In the genomic region with DNA sequence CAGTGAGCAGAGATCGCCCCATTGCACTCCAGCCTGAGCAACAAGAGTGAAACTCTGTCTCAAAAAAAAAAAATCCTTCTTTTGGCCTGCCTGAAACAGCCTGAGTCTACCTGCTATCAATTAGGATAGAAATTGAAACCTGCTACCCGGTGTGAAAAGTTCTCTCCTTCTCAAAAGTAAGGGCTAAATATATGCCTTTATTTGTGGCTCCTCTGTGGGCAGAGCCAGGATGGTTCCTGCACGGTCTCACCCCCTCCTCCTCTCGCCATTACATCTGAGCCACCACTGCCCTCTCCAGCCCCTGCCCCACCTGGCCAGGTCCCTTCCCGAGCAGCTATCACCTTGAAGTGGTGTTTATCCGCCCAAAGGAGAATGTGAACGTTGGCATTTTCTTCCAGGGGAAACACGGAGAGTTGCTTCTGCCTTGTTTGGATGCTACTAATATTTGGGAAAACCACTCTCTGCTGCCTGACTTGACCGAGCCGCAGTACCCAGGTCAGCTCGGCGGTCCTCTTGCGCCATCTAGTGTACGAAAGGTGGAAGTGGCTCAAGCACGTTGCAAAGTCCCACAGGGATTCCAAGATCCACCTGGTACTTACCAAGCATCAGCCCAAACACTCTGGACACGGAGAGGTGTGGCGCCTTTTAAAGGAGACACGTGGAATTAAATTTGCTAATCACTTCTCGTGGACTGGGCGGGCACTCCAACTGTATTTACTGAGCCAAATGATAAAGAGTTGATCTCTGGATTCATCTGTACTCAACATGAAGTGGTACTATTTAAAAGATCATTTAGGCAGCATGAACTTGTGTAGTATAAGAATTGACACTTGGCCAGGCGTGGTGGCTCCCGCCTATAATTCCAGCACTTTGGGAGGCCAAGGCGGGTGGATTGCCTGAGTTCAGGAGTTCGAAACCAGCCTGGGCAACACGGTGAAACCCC, we compare ENCODE assay signal across 8 cellular contexts. TPM values are rescaled to one million over a fixed set of nuclear protein-coding genes. Genes with fewer than 3 reads are reported as not detected.
DNase-seq lines count a peak whose midpoint lies in the region; ATAC-seq, FAIRE-seq and TF ChIP-seq lines count a peak whose summit lies in the region.

No MANE protein-coding gene starts in this region.

- H3K9ac ChIP-seq in H9 (ENCODE audit: extremely low read depth, insufficient read length, low read length) (no peak overlapping the region), astrocyte (ENCODE audit: low read length) (no peak overlapping the region)

- H3K23me2 ChIP-seq in H9 (ENCODE audit: insufficient read length, low read depth, low read length, poor library complexity, severe bottlenecking), result no peaks in the 10 kb centered on the region

- no peak overlapping the region for H4K91ac ChIP-seq in H9 (ENCODE audit: insufficient read length, low read depth, low read length)

- H3K4ac ChIP-seq in H9 (ENCODE audit: low read depth, low read length), result no peak overlapping the region

- H3K79me1 ChIP-seq in H9 (ENCODE audit: insufficient read depth, low read depth, low read length, poor library complexity, severe bottlenecking), result no peaks in the 10 kb centered on the region

- H3K27me3 Mint-ChIP-seq in H9 (ENCODE audit: low read depth), result no peaks in the 10 kb centered on the region; the same call in 1 of the 2 replicates
- no peaks in the 10 kb centered on the region for H3K27me3 Mint-ChIP-seq in astrocyte (ENCODE audit: low read depth, unreplicated experiment)

- peaks cover 0 to 8% (median 4%) of the 10 kb centered on the region in 3 experiments; a peak in 4 of 7 replicates for H3K36me3 Mint-ChIP-seq in H9 (ENCODE audit: insufficient read depth in 1 of 3, low read depth in 3 of 3)
- peaks cover 6% of the 10 kb centered on the region for H3K36me3 Mint-ChIP-seq in astrocyte (ENCODE audit: low read depth, unreplicated experiment)

- TF ChIP-seq CTCF in H9 (conservative IDR thresholded peaks at IDR 0.05) (peak; percentile 97), astrocyte (IDR thresholded peaks at IDR 0.05; ENCODE audit: insufficient read depth, low read depth, low read length) (peak; percentile 96)

- no peaks in the 10 kb centered on the region for H3K36me3 ChIP-seq in astrocyte (ENCODE audit: insufficient read depth, low read length)
- no peaks in the 10 kb centered on the region for H3K36me3 ChIP-seq in small intestine (ENCODE audit: control insufficient read depth in 2 of 2, insufficient read depth in 2 of 2, low read length in 2 of 2)

- H3K18ac ChIP-seq in H9 (ENCODE audit: insufficient read length, low read depth, low read length), result no peak overlapping the region

- no peak overlapping the region for H2BK20ac ChIP-seq in H9 (ENCODE audit: low read depth, low read length, poor library complexity, severe bottlenecking)

- H3K4me2 ChIP-seq in H9 (ENCODE audit: insufficient read depth, insufficient read length, low read length) (peak overlapping the region; percentile 47), astrocyte (ENCODE audit: low read length) (peak overlapping the region; percentile 23)

- no peak overlapping the region for H3T11ph ChIP-seq in H9 (ENCODE audit: low read length)

- H3K4me3 ChIP-seq in astrocyte (ENCODE audit: insufficient read depth, low read depth, low read length) (no peak overlapping the region), small intestine (ENCODE audit: low read depth in 1 of 2, low read length in 2 of 2) (no peak overlapping the region)

- FAIRE-seq in astrocyte (lab: Jason Lieb, UNC) (no peak), small intestine (lab: Jason Lieb, UNC) (no peak)

- WGBS in H9 (ENCODE audit: extremely low coverage, insufficient read length, low lambda C conversion rate), result no CpG with 5 or more reads among the region's 25 CpGs
- WGBS in small intestine, 3 donors, result 17 to 24% (median 20%) methylated on average over 25 of the region's 25 CpGs

- ATAC-seq in HG03439 (IDR thresholded peaks at IDR 0.05; ENCODE audit: unreplicated experiment), result no peak

- H4K8ac ChIP-seq in H9 (replicated peaks; ENCODE audit: insufficient read length, low read depth, low read length), result no peak overlapping the region

- H2AK5ac ChIP-seq in H9 (ENCODE audit: insufficient read length, low read length), result no peak overlapping the region

- H2AFZ ChIP-seq in H9 (ENCODE audit: low read length), result peak overlapping the region; percentile 96
- H2AFZ ChIP-seq in astrocyte (ENCODE audit: low read depth, low read length), result peak overlapping the region; percentile 49

- H2BK12ac ChIP-seq in H9 (ENCODE audit: insufficient read length, low read depth, low read length), result no peak overlapping the region

- H3K9me3 ChIP-seq in H9 (ENCODE audit: control insufficient read depth, low read depth, low read length), result no peaks in the 10 kb centered on the region
- no peaks in the 10 kb centered on the region for H3K9me3 ChIP-seq in astrocyte (ENCODE audit: insufficient read depth, low read depth, low read length)
- H3K9me3 ChIP-seq in small intestine (ENCODE audit: control insufficient read depth, low read depth), result no peaks in the 10 kb centered on the region

- peak; percentile 57 for DNase-seq in DMS153 (lab: John Stamatoyannopoulos, UW)
- DNase-seq in H9, result peak; percentile 86
- DNase-seq in NCI-H1694 (lab: John Stamatoyannopoulos, UW), result peak; percentile 57
- peak; percentile 21 for DNase-seq in T-helper 22 cell (ENCODE audit: low read depth)
- DNase-seq in astrocyte (ENCODE audit: low read depth), result peak; percentile 37
- peak; percentile 45 to 54 for DNase-seq in hippocampal formation (lab: John Stamatoyannopoulos, UW)
- peak; percentile 80 for DNase-seq in small intestine

- H2BK15ac ChIP-seq in H9 (ENCODE audit: low read depth, low read length), result no peak overlapping the region

- peaks cover 7 to 20% of the 10 kb centered on the region in 2 experiments for H3K4me1 Mint-ChIP-seq in H9
- peaks cover 4% of the 10 kb centered on the region for H3K4me1 Mint-ChIP-seq in astrocyte (ENCODE audit: low read depth, unreplicated experiment)

- no peak overlapping the region for H3K56ac ChIP-seq in H9 (ENCODE audit: insufficient read length, low read depth, low read length)

- H2BK5ac ChIP-seq in H9 (ENCODE audit: insufficient read length, low read length), result no peak overlapping the region

- H3K79me2 ChIP-seq in H9 (ENCODE audit: insufficient read depth, low read length), result no peaks in the 10 kb centered on the region
- no peaks in the 10 kb centered on the region for H3K79me2 ChIP-seq in astrocyte (ENCODE audit: insufficient read depth, low read length)

- no peak overlapping the region for H4K5ac ChIP-seq in H9 (ENCODE audit: insufficient read length, low read depth, low read length)

- no peaks in the 10 kb centered on the region for H3K9me3 Mint-ChIP-seq in H9
- H3K9me3 Mint-ChIP-seq in astrocyte (ENCODE audit: unreplicated experiment), result no peaks in the 10 kb centered on the region

- peak overlapping the region in 1 of 3 experiments; percentile 21; a peak in 1 of 7 replicates for H3K27ac Mint-ChIP-seq in H9
- peak overlapping the region; percentile 36 for H3K27ac Mint-ChIP-seq in astrocyte (ENCODE audit: unreplicated experiment)

- H3K4me1 ChIP-seq in H9 (ENCODE audit: insufficient read depth, low read length) (no peaks in the 10 kb centered on the region), astrocyte (ENCODE audit: insufficient read depth, low read length) (no peaks in the 10 kb centered on the region), small intestine (ENCODE audit: control insufficient read depth in 2 of 2, insufficient read depth in 1 of 2, low read depth in 1 of 2, low read length in 1 of 2) (no peaks in the 10 kb centered on the region)

- no peaks in the 10 kb centered on the region for H4K20me1 ChIP-seq in H9 (ENCODE audit: control insufficient read depth, insufficient read depth, insufficient read length)
- no peaks in the 10 kb centered on the region for H4K20me1 ChIP-seq in astrocyte (ENCODE audit: insufficient read depth, low read length)

- no peak overlapping the region for H3K23ac ChIP-seq in H9 (ENCODE audit: insufficient read length, low read depth, low read length)

- H3K27ac ChIP-seq in H9 (ENCODE audit: insufficient read length, low read depth, low read length), result no peak overlapping the region
- H3K27ac ChIP-seq in astrocyte (ENCODE audit: low read depth, low read length), result no peak overlapping the region
- no peak overlapping the region for H3K27ac ChIP-seq in small intestine (ENCODE audit: low read depth in 1 of 2, low read length in 1 of 2)

- H2BK120ac ChIP-seq in H9 (ENCODE audit: low read depth, low read length, poor library complexity, severe bottlenecking), result no peak overlapping the region

- H3K27me3 ChIP-seq in H9 (ENCODE audit: insufficient read depth, low read length) (no peaks in the 10 kb centered on the region; the same call in 1 of the 2 replicates), astrocyte (ENCODE audit: insufficient read depth, low read length) (no peaks in the 10 kb centered on the region), small intestine (ENCODE audit: control insufficient read depth in 2 of 2, insufficient read depth in 2 of 2, low read length in 2 of 2) (no peaks in the 10 kb centered on the region)

- 0 out of 2 replicates have a peak overlapping the region, but pooled peaks have one; percentile 46 for H3K14ac ChIP-seq in H9 (ENCODE audit: insufficient read depth, low read length)

- H3K4me3 Mint-ChIP-seq in H9 (no peak overlapping the region; a peak in 2 of 5 replicates), astrocyte (ENCODE audit: unreplicated experiment) (no peak overlapping the region)

RNA-seq across cellular contexts. Expression of a gene that starts 31.9 kb away (rescaled TPM):
- total RNA-seq in H9 (2021), result 49.9 and 52.5 TPM in 2 replicates
- total RNA-seq in astrocyte, result 14.8 and 16.0 TPM in 2 replicates
- polyA plus RNA-seq in small intestine, result 10 to 100 TPM in 2 of 3 donors, 1 to 10 TPM in 1; 8.9 to 18.3 (median 11.9) TPM

RNA-seq across cellular contexts. Expression of a gene that starts 41.4 kb away (rescaled TPM):
- total RNA-seq in H9 (2021) (5.7 and 7.1 TPM in 2 replicates), astrocyte (20.3 and 21.3 TPM in 2 replicates)
- 1,000 to 10,000 TPM in 2 of 3 donors, 100 to 1,000 TPM in 1; 439 to 1,932 (median 1,477) TPM for polyA plus RNA-seq in small intestine

Comparison
In these comparisons a context has a peak if more than half of its experiments do, and no peak if none do; other contexts are left out.
1. DNase-seq: peak in every context shown above with its lines; median percentile 86 in H9; 80 in small intestine; 57 in DMS153; 57 in NCI-H1694; 50 in hippocampal formation; 37 in astrocyte; 21 in T-helper 22 cell.